ENCODE assay signal across 28 cellular contexts in genomic region chr2:178574789-178575188, GRCh38.
"Had no signal": no experiment of that assay in that cellular context is flagged by ENCODE, and none has a peak within 500 bp of the region (broad histone marks: within the 10 kb centered on the region; RNA-seq: fewer than 3 reads in every experiment).

No MANE protein-coding gene starts in this region.

- H3K4me1 ChIP-seq: ascending aorta, breast epithelium, gastroesophageal sphincter had no signal

- H3K27me3 ChIP-seq: ascending aorta, breast epithelium, esophagus muscularis mucosa, gastroesophageal sphincter had no signal

- FAIRE-seq: colon had no signal

- H3K4me3 ChIP-seq: ascending aorta, breast epithelium, esophagus muscularis mucosa, gastroesophageal sphincter had no signal

- H3K9me3 ChIP-seq: breast epithelium, esophagus muscularis mucosa, gastroesophageal sphincter had no signal

- H3K27ac ChIP-seq: ascending aorta, breast epithelium, esophagus muscularis mucosa, gastroesophageal sphincter had no signal

- H3K36me3 ChIP-seq: breast epithelium had no signal

- ATAC-seq: activated CD4-positive, alpha-beta T cell treated with anti-CD3 and anti-CD28 coated beads for 36 hours; activated CD8-positive, alpha-beta memory T cell treated with anti-CD3 and anti-CD28 coated beads, Interleukin-2, amount 10 ng/mL, durations not matched to agents 7 days and 5 days; activated CD8-positive, alpha-beta T cell treated with anti-CD3 and anti-CD28 coated beads, Interleukin-2, amount 10 ng/mL, durations not matched to agents 7 days and 5 days; activated naive CD4-positive, alpha-beta T cell treated with anti-CD3 and anti-CD28 coated beads, Interleukin-2, amount 50 U/mL, for 72 hours; effector memory CD8-positive, alpha-beta T cell; gastroesophageal sphincter had no signal

- DNase-seq: activated CD4-positive, alpha-beta memory T cell treated with anti-CD3 and anti-CD28 coated beads for 36 hours; activated CD4-positive, alpha-beta T cell treated with anti-CD3 and anti-CD28 coated beads for 36 hours; activated CD4-positive, alpha-beta T cell treated with anti-CD3 and anti-CD28 coated beads, Interleukin-2, amount 10 ng/mL, durations not matched to agents 24 days and 14 days; activated CD4-positive, CD25-positive, alpha-beta regulatory T cell; activated CD4-positive, CD25-positive, alpha-beta regulatory T cell treated with anti-CD3 and anti-CD28 coated beads, Interleukin-2, amount 50 U/mL, for 72 hours; activated CD8-positive, alpha-beta memory T cell treated with anti-CD3 and anti-CD28 coated beads, Interleukin-2, amount 10 ng/mL, durations not matched to agents 7 days and 5 days; activated CD8-positive, alpha-beta memory T cell treated with anti-CD3 and anti-CD28 coated beads, Interleukin-2, amount 50 U/mL, for 4 hours; activated CD8-positive, alpha-beta T cell treated with anti-CD3 and anti-CD28 coated beads, Interleukin-2, amount 10 ng/mL, durations not matched to agents 7 days and 5 days; activated gamma-delta T cell; activated naive CD4-positive, alpha-beta T cell; activated naive CD4-positive, alpha-beta T cell treated with anti-CD3 and anti-CD28 coated beads, Interleukin-2, amount 10 ng/mL, durations not matched to agents 7 days and 5 days; activated naive CD8-positive, alpha-beta T cell treated with anti-CD3 and anti-CD28 coated beads, Interleukin-2, amount 10 ng/mL, durations not matched to agents 7 days and 5 days; activated T-cell treated with anti-CD3 and anti-CD28 coated beads, Interleukin-2, amount 50 U/mL, for 1 hour; activated T-cell treated with anti-CD3 and anti-CD28 coated beads, Interleukin-2, amount 50 U/mL, for 48 hours; caudate nucleus; cortex of kidney; dermis blood vessel endothelial cell; effector CD4-positive, alpha-beta T cell; effector memory CD8-positive, alpha-beta T cell; erythroblast; foreskin melanocyte; T-helper 2 cell had no signal
